In genomic region chr15:34217587-34218225, GRCh38 we compare ENCODE assay signal across 18 cellular contexts. TPM values are rescaled to one million over a fixed set of nuclear protein-coding genes. Genes with fewer than 3 reads are reported as not detected.
A peak's percentile ranks its signal among the peaks of the same experiment; 100 is the strongest.
DNase-seq lines count a peak whose midpoint lies in the region; ATAC-seq, FAIRE-seq and TF ChIP-seq lines count a peak whose summit lies in the region.
"Had no signal": no experiment of that assay in that cellular context is flagged by ENCODE, and none has a peak within 500 bp of the region (broad histone marks: within the 10 kb centered on the region; RNA-seq: fewer than 3 reads in every experiment).

No MANE protein-coding gene starts in this region.

- POLR2A ChIA-PET in A549 (lab: Yijun Ruan, JAX) = interaction anchor here (1.3 kb wide), 1 partner anchor 8 kb away, joined by 4 read pairs; the partner anchor contains the start of gene KATNBL1

- TF ChIP-seq CTCF in A549 (IDR thresholded peaks at IDR 0.05) (no peak), foreskin keratinocyte (conservative IDR thresholded peaks at IDR 0.05) (no peak), omental fat pad (IDR thresholded peaks at IDR 0.05) (no peak)

- no peak overlapping the region for H3K9ac ChIP-seq in GM23248

- H3K27me3 ChIP-seq in GM23248 (replicated peaks; ENCODE audit: insufficient read depth) (no peaks in the 10 kb centered on the region), foreskin keratinocyte (no peaks in the 10 kb centered on the region)
- H3K27me3 ChIP-seq: adrenal gland, esophagus squamous epithelium, suprapubic skin had no signal

- no peak overlapping the region for H2AFZ ChIP-seq in GM23248

- no peak overlapping the region for H3K4me3 Mint-ChIP-seq in activated T-cell treated with anti-CD3 and anti-CD28 coated beads, Interleukin-2, amount 50 U/mL, for 24 hours
- H3K4me3 Mint-ChIP-seq: B cell; T-helper 1 cell treated with Interleukin-12 subunit alpha and Interleukin-12 subunit beta and Interleukin-4 antibody, amounts not matched to agents 30 μg/mL and 1 μg/mL, for 36 hours had no signal

- TF ChIP-seq RAD21 in A549 (conservative IDR thresholded peaks at IDR 0.05 in 1 of 2, IDR thresholded peaks at IDR 0.05 in 1 of 2) = no peak

- peaks cover 12% of the 10 kb centered on the region; the same call in 1 of the 2 replicates for H3F3A ChIP-seq in GM23248 (ENCODE audit: insufficient read depth)

- no peaks in the 10 kb centered on the region for H3K4me1 ChIP-seq in A549
- H3K4me1 ChIP-seq in GM23248 (ENCODE audit: insufficient read depth) = peaks cover 10% of the 10 kb centered on the region
- peaks cover 3% of the 10 kb centered on the region for H3K4me1 ChIP-seq in foreskin keratinocyte
- H3K4me1 ChIP-seq: adrenal gland, esophagus squamous epithelium, suprapubic skin had no signal

- CTCF ChIA-PET in A549 (lab: Yijun Ruan, JAX) = interaction anchor here (0.6 to 3.8 kb wide), 6 partner anchors 8 to 157 kb away, joined by 4 to 16 read pairs (median 11); partner anchors contain the start of genes KATNBL1 and LPCAT4

- in situ Hi-C loops in GM23248 (cut with MboI) = loop anchor here (10.0 kb wide), 1 partner anchor 113 kb away; the partner anchor contains the start of genes EMC7 and PGBD4

- H3K36me3 Mint-ChIP-seq in activated T-cell treated with anti-CD3 and anti-CD28 coated beads, Interleukin-2, amount 50 U/mL, for 24 hours (ENCODE audit: low read depth) = no peaks in the 10 kb centered on the region

- H3K27ac Mint-ChIP-seq in activated T-cell treated with anti-CD3 and anti-CD28 coated beads, Interleukin-2, amount 50 U/mL, for 24 hours = no peak overlapping the region
- H3K27ac Mint-ChIP-seq: activated T-cell treated with anti-CD3 and anti-CD28 coated beads, Interleukin-2, amount 50 U/mL, for 72 hours; B cell; T-helper 1 cell treated with Interleukin-12 subunit alpha and Interleukin-12 subunit beta and Interleukin-4 antibody, amounts not matched to agents 30 μg/mL and 1 μg/mL, for 36 hours had no signal

- no peak for DNase-seq in A549 (ENCODE audit: low read depth in 1 of 2, low spot score in 1 of 2)
- peak; percentile 67 for DNase-seq in GM23248
- peak; percentile 50 to 76 for DNase-seq in foreskin keratinocyte
- DNase-seq in NCI-H2227 treated with DMSO at 0.1 percent for 48 hours (lab: John Stamatoyannopoulos, UW) = no peak
- no peak for DNase-seq in activated T-cell treated with anti-CD3 and anti-CD28 coated beads, Interleukin-2, amount 50 U/mL, for 24 hours
- no peak for DNase-seq in omental fat pad (ENCODE audit: low spot score)
- DNase-seq in activated CD4-positive, alpha-beta T cell treated with anti-CD3 and anti-CD28 coated beads for 4 hours = no peak
- DNase-seq: activated T-cell treated with anti-CD3 and anti-CD28 coated beads, Interleukin-2, amount 50 U/mL, for 72 hours; adrenal gland; esophagus squamous epithelium; NCI-H345; nucleus accumbens had no signal

- no peaks in the 10 kb centered on the region for H3K9me3 Mint-ChIP-seq in activated T-cell treated with anti-CD3 and anti-CD28 coated beads, Interleukin-2, amount 50 U/mL, for 24 hours
- H3K9me3 Mint-ChIP-seq: activated T-cell treated with anti-CD3 and anti-CD28 coated beads, Interleukin-2, amount 50 U/mL, for 72 hours; T-helper 1 cell treated with Interleukin-12 subunit alpha and Interleukin-12 subunit beta and Interleukin-4 antibody, amounts not matched to agents 30 μg/mL and 1 μg/mL, for 36 hours had no signal

- no peaks in the 10 kb centered on the region for H3K4me1 Mint-ChIP-seq in activated T-cell treated with anti-CD3 and anti-CD28 coated beads, Interleukin-2, amount 50 U/mL, for 24 hours (ENCODE audit: low read depth)
- H3K4me1 Mint-ChIP-seq: B cell had no signal

- FAIRE-seq in A549 (lab: Jason Lieb, UNC) = peak; percentile 49
- FAIRE-seq: colon, GM12878 had no signal

- H3K4me3 ChIP-seq in A549 (no peak overlapping the region), GM23248 (no peak overlapping the region)
- H3K4me3 ChIP-seq: adrenal gland, esophagus squamous epithelium, GM12878, suprapubic skin had no signal

- no peaks in the 10 kb centered on the region for H4K20me1 ChIP-seq in GM23248 (ENCODE audit: insufficient read depth)

- no peaks in the 10 kb centered on the region for H3K79me2 ChIP-seq in GM23248 (ENCODE audit: insufficient read depth)

- no peaks in the 10 kb centered on the region for H3K36me3 ChIP-seq in GM23248 (ENCODE audit: low read depth)
- H3K36me3 ChIP-seq: adrenal gland, esophagus squamous epithelium, suprapubic skin had no signal

- 69% methylated on average over 7 of the region's 7 CpGs for WGBS in A549 (ENCODE audit: missing lambda C conversion rate)
- 83 to 85% methylated on average over 7 of the region's 7 CpGs for WGBS in GM23248 (ENCODE audit: low coverage in 1 of 2, low lambda C conversion rate in 2 of 2, missing lambda C conversion rate in 2 of 2), 2 experiments

- no peaks in the 10 kb centered on the region for H3K9me3 ChIP-seq in A549
- no peaks in the 10 kb centered on the region for H3K9me3 ChIP-seq in GM23248 (ENCODE audit: low read depth)
- H3K9me3 ChIP-seq: adrenal gland, esophagus squamous epithelium, suprapubic skin had no signal

- ATAC-seq in A549 (peak in 1 of 2 experiments; percentile 36; a peak in 3 of 6 replicates), SK-N-SH treated with all-trans-retinoic acid at 6 μM for 48 hours (peak; percentile 47), foreskin keratinocyte (peak; percentile 97), omental fat pad (ENCODE audit: low FRiP score) (no peak)
- ATAC-seq: GM12878 had no signal

- TF ChIP-seq POLR2A in A549 (IDR thresholded peaks at IDR 0.05; ENCODE audit: low read length) = no peak

- H3K4me2 ChIP-seq in A549 (no peak overlapping the region), GM23248 (ENCODE audit: unreplicated experiment) (no peak overlapping the region)

- no peaks in the 10 kb centered on the region for H3K9me2 ChIP-seq in GM23248 (ENCODE audit: insufficient read depth)

- no peak for TF ChIP-seq EP300 in A549 (IDR thresholded peaks at IDR 0.05)

- H3K27me3 Mint-ChIP-seq in activated T-cell treated with anti-CD3 and anti-CD28 coated beads, Interleukin-2, amount 50 U/mL, for 24 hours = no peaks in the 10 kb centered on the region
- H3K27me3 Mint-ChIP-seq: B cell had no signal

- no peak overlapping the region for H3K27ac ChIP-seq in A549
- no peak overlapping the region for H3K27ac ChIP-seq in GM23248
- peak overlapping the region; percentile 75 for H3K27ac ChIP-seq in foreskin keratinocyte
- H3K27ac ChIP-seq: adrenal gland, esophagus squamous epithelium, suprapubic skin had no signal

TF ChIP-seq in A549, 52 proteins besides CTCF, POLR2A, EP300 and RAD21:
- TF ChIP-seq PHF8 (IDR thresholded peaks at IDR 0.05; ENCODE audit: borderline replicate concordance, low read depth) (no peak), MAFK (IDR thresholded peaks at IDR 0.05; ENCODE audit: partially characterized antibody) (no peak), ZSCAN20 (CRISPR knock-in tag; IDR thresholded peaks at IDR 0.05) (no peak), ZNF302 (CRISPR knock-in tag; IDR thresholded peaks at IDR 0.05) (no peak), HOXB5 (CRISPR knock-in tag; IDR thresholded peaks at IDR 0.05) (peak; percentile 56; the same call in 1 of the 2 replicates), FOSL2 (IDR thresholded peaks at IDR 0.05) (no peak), FOSL2 (CRISPR knock-in tag; IDR thresholded peaks at IDR 0.05) (peak; percentile 74), ZC3H11A (IDR thresholded peaks at IDR 0.05) (no peak), RARB (CRISPR knock-in tag; IDR thresholded peaks at IDR 0.05) (no peak)
TF ChIP-seq in A549: peak in this region for 2.

TF ChIP-seq in SK-N-SH treated with all-trans-retinoic acid at 6 μM for 48 hours, 23 proteins besides CTCF, POLR2A, EP300 and RAD21:
- TF ChIP-seq ZFP30 (CRISPR knock-in tag; IDR thresholded peaks at IDR 0.05) (no peak), ISL1 (CRISPR knock-in tag; IDR thresholded peaks at IDR 0.05) (peak; percentile 49), BACH2 (CRISPR knock-in tag; IDR thresholded peaks at IDR 0.05; ENCODE audit: borderline replicate concordance) (no peak)

RNA-seq across cellular contexts. Expression of gene EMC4, which starts 7.1 kb away (rescaled TPM):
- polyA plus RNA-seq in A549 (2011; rRNA removed) (126 and 150 TPM in 2 replicates), A549 (2017; fragmentation: RNase III; extraction: RNeasy Plus Mini Kit Qiagen cat#74134 plus additional on column Dnase treatment) (221 to 241 TPM (median 234 TPM) in 3 replicates), GM23248 (2016; fragmentation: Nextera tagmentation; extraction: Ambion mirVana) (210 and 215 TPM in 2 replicates), foreskin keratinocyte (146 and 150 TPM in 2 replicates)
- polyA plus RNA-seq in A549 (2012; cell fraction: cytosol; rRNA removed) = 255 and 283 TPM in 2 replicates
- polyA plus RNA-seq in A549 (2012; cell fraction: nucleus; rRNA removed) = 107 and 160 TPM in 2 replicates
- polyA minus RNA-seq in A549 (2011; rRNA and poly(A)+ RNA removed) = 32.6 and 37.9 TPM in 2 replicates
- 131 and 154 TPM in 2 replicates for total RNA-seq in GM23248 (2014; rRNA removed; shearing (Covaris generic))
- total RNA-seq in foreskin keratinocyte (119 and 124 TPM in 2 replicates), omental fat pad (100 to 1,000 TPM; 119 to 145 (median 133) TPM)

RNA-seq across cellular contexts. Expression of gene KATNBL1, which starts 7.8 kb away (rescaled TPM):
- polyA plus RNA-seq in A549 (2011; rRNA removed) = 46.6 and 75.8 TPM in 2 replicates
- 11.0 and 11.8 TPM in 2 replicates for polyA plus RNA-seq in A549 (2012; cell fraction: cytosol; rRNA removed)
- 6.8 and 11.0 TPM in 2 replicates for polyA plus RNA-seq in A549 (2012; cell fraction: nucleus; rRNA removed)
- 35.2 to 40.1 TPM (median 40.0 TPM) in 3 replicates for polyA plus RNA-seq in A549 (2017; fragmentation: RNase III; extraction: RNeasy Plus Mini Kit Qiagen cat#74134 plus additional on column Dnase treatment)
- polyA minus RNA-seq in A549 (2011; rRNA and poly(A)+ RNA removed) = 11.9 and 18.6 TPM in 2 replicates
- 39.3 and 50.8 TPM in 2 replicates for total RNA-seq in GM23248 (2014; rRNA removed; shearing (Covaris generic))
- 51.9 and 57.1 TPM in 2 replicates for polyA plus RNA-seq in GM23248 (2016; fragmentation: Nextera tagmentation; extraction: Ambion mirVana)
- 40.5 and 46.2 TPM in 2 replicates for total RNA-seq in foreskin keratinocyte
- polyA plus RNA-seq in foreskin keratinocyte = 19.1 and 20.8 TPM in 2 replicates
- total RNA-seq in omental fat pad = 10 to 100 TPM; 35.4 to 83.1 (median 44.5) TPM

Comparison
In these comparisons a context has a peak if more than half of its experiments do, and no peak if none do; other contexts are left out.
1. DNase-seq: peak in GM23248 (single experiment) and foreskin keratinocyte (2 of 2); none in A549 (0 of 2), NCI-H2227 treated with DMSO at 0.1 percent for 48 hours (single experiment), activated T-cell treated with anti-CD3 and anti-CD28 coated beads, Interleukin-2, amount 50 U/mL, for 24 hours (single experiment), omental fat pad (single experiment) and activated CD4-positive, alpha-beta T cell treated with anti-CD3 and anti-CD28 coated beads for 4 hours (0 of 2).